10 cellular contexts compared by ENCODE assay signal in the genomic region with DNA sequence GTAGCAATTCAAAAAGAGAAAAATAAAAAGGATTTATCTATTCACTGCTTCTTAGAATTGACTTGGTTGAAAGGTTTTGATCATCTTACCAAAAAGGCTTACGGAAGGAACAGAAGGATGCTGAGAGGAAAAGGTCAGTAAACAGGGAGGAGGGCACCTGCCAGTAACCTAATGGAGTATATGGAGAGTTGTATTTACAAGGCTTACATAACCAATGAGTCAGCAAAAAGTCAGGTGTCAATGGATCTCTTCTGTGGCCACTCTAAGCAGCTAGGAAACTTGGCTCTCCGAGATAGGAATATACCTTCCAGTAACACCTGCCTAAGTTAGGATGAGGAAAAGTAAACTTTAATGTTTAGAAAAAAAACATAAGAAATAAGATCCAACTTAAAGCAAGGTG.
DNase-seq lines count a peak whose midpoint lies in the region; ATAC-seq and TF ChIP-seq lines count a peak whose summit lies in the region.
"Had no signal": no experiment of that assay in that cellular context is flagged by ENCODE, and none has a peak within 500 bp of the region (broad histone marks: within the 10 kb centered on the region; RNA-seq: fewer than 3 reads in every experiment).

No MANE protein-coding gene starts in this region.

- H3K9ac ChIP-seq in IMR-90 (ENCODE audit: low read depth, low read length), result no peak overlapping the region

- H4K20me1 ChIP-seq in IMR-90 (ENCODE audit: insufficient read depth, low read length), result peaks cover 4% of the 10 kb centered on the region; the same call in 1 of the 2 replicates

- TF ChIP-seq RAD21 in IMR-90 (IDR thresholded peaks at IDR 0.05; ENCODE audit: low read length), result no peak

- H3K27ac Mint-ChIP-seq in activated naive CD8-positive, alpha-beta T cell treated with anti-CD3 and anti-CD28 coated beads, Interleukin-2, amount 50 U/mL, for 24 hours, result no peak overlapping the region
- H3K27ac Mint-ChIP-seq: activated naive CD8-positive, alpha-beta T cell treated with anti-CD3 and anti-CD28 coated beads, Interleukin-2, amount 10 ng/mL, durations not matched to agents 7 days and 5 days had no signal

- no peak overlapping the region for H3K4me3 Mint-ChIP-seq in activated naive CD8-positive, alpha-beta T cell treated with anti-CD3 and anti-CD28 coated beads, Interleukin-2, amount 50 U/mL, for 24 hours
- H3K4me3 Mint-ChIP-seq: activated naive CD8-positive, alpha-beta T cell treated with anti-CD3 and anti-CD28 coated beads, Interleukin-2, amount 10 ng/mL, durations not matched to agents 7 days and 5 days had no signal

- H3K4me2 ChIP-seq in IMR-90 (ENCODE audit: low read depth, low read length), result no peak overlapping the region

- no peak overlapping the region for H2BK20ac ChIP-seq in IMR-90 (ENCODE audit: low read depth, low read length)

- WGBS in IMR-90 (ENCODE audit: extremely low coverage in 2 of 2, insufficient read length in 1 of 2), 2 experiments, result no CpG with 5 or more reads among the region's 2 CpGs

- POLR2A ChIA-PET in IMR-90 (lab: Charles Lee; ENCODE audit: unreplicated experiment), result no interaction called here

- H3K4me1 ChIP-seq in IMR-90 (ENCODE audit: control insufficient read depth, insufficient read depth, low read length), result 0 out of 2 replicates have a peak, but pooled peaks cover 5% of the 10 kb centered on the region
- H3K4me1 ChIP-seq in left ventricle myocardium inferior, result peaks cover 53% of the 10 kb centered on the region

- no peak overlapping the region for H2BK120ac ChIP-seq in IMR-90 (ENCODE audit: low read depth, low read length)

- no peak overlapping the region for H4K5ac ChIP-seq in IMR-90 (ENCODE audit: low read depth, low read length)

- peaks cover 5% of the 10 kb centered on the region for H3K4me1 Mint-ChIP-seq in activated naive CD8-positive, alpha-beta T cell treated with anti-CD3 and anti-CD28 coated beads, Interleukin-2, amount 50 U/mL, for 24 hours

- peaks cover 0 to 4% of the 10 kb centered on the region in 2 experiments; a peak in 2 of 4 replicates for H3K79me1 ChIP-seq in IMR-90 (ENCODE audit: low read depth in 1 of 2, low read length in 2 of 2)

- ATAC-seq in IMR-90 (ENCODE audit: low read depth), result no peak
- ATAC-seq in activated naive CD8-positive, alpha-beta T cell treated with anti-CD3 and anti-CD28 coated beads, Interleukin-2, amount 50 U/mL, for 24 hours, result no peak
- no peak for ATAC-seq in HG02885 (IDR thresholded peaks at IDR 0.05; ENCODE audit: poor library complexity, unreplicated experiment)

- TF ChIP-seq CTCF in IMR-90 (conservative IDR thresholded peaks at IDR 0.05; ENCODE audit: low read depth, low read length), result no peak
- TF ChIP-seq CTCF in left ventricle myocardium inferior (IDR thresholded peaks at IDR 0.05; ENCODE audit: borderline replicate concordance), result no peak

- no peak overlapping the region for H3K18ac ChIP-seq in IMR-90 (ENCODE audit: low read depth, low read length)

- H3K9me1 ChIP-seq in IMR-90 (ENCODE audit: insufficient read depth, low read length), result no peaks in the 10 kb centered on the region

- no peaks in the 10 kb centered on the region for H3K27me3 Mint-ChIP-seq in activated naive CD8-positive, alpha-beta T cell treated with anti-CD3 and anti-CD28 coated beads, Interleukin-2, amount 50 U/mL, for 24 hours

- no peak overlapping the region for H3K56ac ChIP-seq in IMR-90 (ENCODE audit: extremely low read depth, insufficient read depth, low read length)

- H3K4ac ChIP-seq in IMR-90 (ENCODE audit: low read depth, low read length), result no peak overlapping the region

- DNase-seq in IMR-90 (no peak), NCI-H748 treated with DMSO at 0.1 percent for 48 hours (lab: John Stamatoyannopoulos, UW) (peak; percentile 35), left ventricle myocardium inferior (no peak), putamen (ENCODE audit: low spot score) (peak; percentile 47), SKM-1 treated with dmso at 0.1 percent for 144 hours (lab: John Stamatoyannopoulos, UW; ENCODE audit: unreplicated experiment) (no peak)
- no peak for DNase-seq in stimulated activated CD4-positive, alpha-beta T cell treated with anti-CD3 and anti-CD28 coated beads, Interleukin-15, amount 100 ng/mL, for 24 hours
- DNase-seq in activated naive CD8-positive, alpha-beta T cell treated with anti-CD3 and anti-CD28 coated beads, Interleukin-2, amount 50 U/mL, for 24 hours, result no peak
- DNase-seq: activated naive CD8-positive, alpha-beta T cell treated with anti-CD3 and anti-CD28 coated beads, Interleukin-2, amount 10 ng/mL, durations not matched to agents 7 days and 5 days had no signal

- no peak overlapping the region for H3K14ac ChIP-seq in IMR-90 (replicated peaks; ENCODE audit: low read depth, low read length)

- in situ Hi-C loops in IMR-90 (cut with MboI; ENCODE audit: low sequenced_read_pairs), result no loop called here

- no peak overlapping the region for H4K91ac ChIP-seq in IMR-90 (ENCODE audit: insufficient read depth, low read depth, low read length)

- TF ChIP-seq POLR2A in IMR-90 (IDR thresholded peaks at IDR 0.05; ENCODE audit: low read depth, low read length), result no peak

- H3K4me3 ChIP-seq in IMR-90 (ENCODE audit: insufficient read depth, low read depth, low read length) (no peak overlapping the region), left ventricle myocardium inferior (peak overlapping the region; percentile 61)
- H3K4me3 ChIP-seq: esophagus muscularis mucosa had no signal

- no peak overlapping the region for H2AK9ac ChIP-seq in IMR-90 (replicated peaks; ENCODE audit: low read depth, low read length, poor library complexity)

- H2AFZ ChIP-seq in IMR-90 (replicated peaks; ENCODE audit: low read length, poor library complexity), result no peak overlapping the region

- no peaks in the 10 kb centered on the region for H3K27me3 ChIP-seq in IMR-90 (ENCODE audit: control insufficient read depth, insufficient read depth, low read length)
- no peaks in the 10 kb centered on the region for H3K27me3 ChIP-seq in left ventricle myocardium inferior (ENCODE audit: low read depth)
- H3K27me3 ChIP-seq: esophagus muscularis mucosa had no signal

- H2AK5ac ChIP-seq in IMR-90 (ENCODE audit: low read depth, low read length), result no peak overlapping the region

- H2BK5ac ChIP-seq in IMR-90 (ENCODE audit: low read depth, low read length, poor library complexity, severe bottlenecking), result no peak overlapping the region

- intact Hi-C loops in IMR-90 (cut with micrococcal nuclease) (no loop called here), left ventricle myocardium inferior (cut with micrococcal nuclease) (no loop called here)

- no peaks in the 10 kb centered on the region for H3K9me3 Mint-ChIP-seq in activated naive CD8-positive, alpha-beta T cell treated with anti-CD3 and anti-CD28 coated beads, Interleukin-2, amount 50 U/mL, for 24 hours
- H3K9me3 Mint-ChIP-seq: activated naive CD8-positive, alpha-beta T cell treated with anti-CD3 and anti-CD28 coated beads, Interleukin-2, amount 10 ng/mL, durations not matched to agents 7 days and 5 days had no signal

- CTCF ChIA-PET in IMR-90 (lab: Yijun Ruan, JAX), result no interaction called here

- no peaks in the 10 kb centered on the region for H3K36me3 Mint-ChIP-seq in activated naive CD8-positive, alpha-beta T cell treated with anti-CD3 and anti-CD28 coated beads, Interleukin-2, amount 50 U/mL, for 24 hours (ENCODE audit: low read depth)

- dilution Hi-C loops in IMR-90 (cut with HindIII; ENCODE audit: low sequenced_read_pairs, unreplicated experiment), result no loop called here

- no TSS peak for BruUV-seq in IMR-90 (replicated peaks; lab: Mats Ljungman, UMichigan)

- H3K9me3 ChIP-seq in IMR-90 (ENCODE audit: control insufficient read depth, insufficient read depth, low read length) (no peaks in the 10 kb centered on the region), left ventricle myocardium inferior (replicated peaks) (no peaks in the 10 kb centered on the region)
- H3K9me3 ChIP-seq: esophagus muscularis mucosa had no signal

- H3K36me3 ChIP-seq in IMR-90 (ENCODE audit: control insufficient read depth, insufficient read depth, low read length) (no peaks in the 10 kb centered on the region), left ventricle myocardium inferior (no peaks in the 10 kb centered on the region)
- H3K36me3 ChIP-seq: esophagus muscularis mucosa had no signal

- H2BK15ac ChIP-seq in IMR-90 (ENCODE audit: low read depth, low read length), result no peak overlapping the region

- H3K27ac ChIP-seq in IMR-90 (ENCODE audit: insufficient read depth, low read length), result no peak overlapping the region
- H3K27ac ChIP-seq in left ventricle myocardium inferior (replicated peaks), result peak overlapping the region; percentile 88

- H3K23ac ChIP-seq in IMR-90 (ENCODE audit: low read depth, low read length), result no peak overlapping the region

- H4K8ac ChIP-seq in IMR-90 (ENCODE audit: low read depth in 2 of 2, low read length in 2 of 2), result no peak overlapping the region

TF ChIP-seq in IMR-90, 13 proteins besides CTCF, POLR2A, EP300 and RAD21:
- TF ChIP-seq, protein P1, sequence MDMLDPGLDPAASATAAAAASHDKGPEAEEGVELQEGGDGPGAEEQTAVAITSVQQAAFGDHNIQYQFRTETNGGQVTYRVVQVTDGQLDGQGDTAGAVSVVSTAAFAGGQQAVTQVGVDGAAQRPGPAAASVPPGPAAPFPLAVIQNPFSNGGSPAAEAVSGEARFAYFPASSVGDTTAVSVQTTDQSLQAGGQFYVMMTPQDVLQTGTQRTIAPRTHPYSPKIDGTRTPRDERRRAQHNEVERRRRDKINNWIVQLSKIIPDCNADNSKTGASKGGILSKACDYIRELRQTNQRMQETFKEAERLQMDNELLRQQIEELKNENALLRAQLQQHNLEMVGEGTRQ (IDR thresholded peaks at IDR 0.05; ENCODE audit: low read depth, low read length), result no peak
- TF ChIP-seq CEBPB (IDR thresholded peaks at IDR 0.05; ENCODE audit: low read depth, low read length) (no peak), NFE2L2 (IDR thresholded peaks at IDR 0.05; ENCODE audit: low read depth, low read length) (peak; percentile 84), RFX5 (IDR thresholded peaks at IDR 0.05; ENCODE audit: low read depth, low read length) (no peak), MAFK (IDR thresholded peaks at IDR 0.05; ENCODE audit: low read depth, low read length) (peak; percentile 89), MAZ (IDR thresholded peaks at IDR 0.05; ENCODE audit: borderline replicate concordance, low read depth, low read length) (no peak)
- TF ChIP-seq, protein P2, sequence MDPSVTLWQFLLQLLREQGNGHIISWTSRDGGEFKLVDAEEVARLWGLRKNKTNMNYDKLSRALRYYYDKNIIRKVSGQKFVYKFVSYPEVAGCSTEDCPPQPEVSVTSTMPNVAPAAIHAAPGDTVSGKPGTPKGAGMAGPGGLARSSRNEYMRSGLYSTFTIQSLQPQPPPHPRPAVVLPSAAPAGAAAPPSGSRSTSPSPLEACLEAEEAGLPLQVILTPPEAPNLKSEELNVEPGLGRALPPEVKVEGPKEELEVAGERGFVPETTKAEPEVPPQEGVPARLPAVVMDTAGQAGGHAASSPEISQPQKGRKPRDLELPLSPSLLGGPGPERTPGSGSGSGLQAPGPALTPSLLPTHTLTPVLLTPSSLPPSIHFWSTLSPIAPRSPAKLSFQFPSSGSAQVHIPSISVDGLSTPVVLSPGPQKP (IDR thresholded peaks at IDR 0.05; ENCODE audit: borderline replicate concordance, low read depth, low read length), result no peak

Comparison
In these comparisons a context has a peak if more than half of its experiments do, and no peak if none do; other contexts are left out.
1. DNase-seq: peak in NCI-H748 treated with DMSO at 0.1 percent for 48 hours (single experiment) and putamen (single experiment); none in IMR-90 (single experiment), left ventricle myocardium inferior (single experiment), stimulated activated CD4-positive, alpha-beta T cell treated with anti-CD3 and anti-CD28 coated beads, Interleukin-15, amount 100 ng/mL, for 24 hours (single experiment), activated naive CD8-positive, alpha-beta T cell treated with anti-CD3 and anti-CD28 coated beads, Interleukin-2, amount 50 U/mL, for 24 hours (single experiment) and SKM-1 treated with dmso at 0.1 percent for 144 hours (single experiment).